In the genomic region with DNA sequence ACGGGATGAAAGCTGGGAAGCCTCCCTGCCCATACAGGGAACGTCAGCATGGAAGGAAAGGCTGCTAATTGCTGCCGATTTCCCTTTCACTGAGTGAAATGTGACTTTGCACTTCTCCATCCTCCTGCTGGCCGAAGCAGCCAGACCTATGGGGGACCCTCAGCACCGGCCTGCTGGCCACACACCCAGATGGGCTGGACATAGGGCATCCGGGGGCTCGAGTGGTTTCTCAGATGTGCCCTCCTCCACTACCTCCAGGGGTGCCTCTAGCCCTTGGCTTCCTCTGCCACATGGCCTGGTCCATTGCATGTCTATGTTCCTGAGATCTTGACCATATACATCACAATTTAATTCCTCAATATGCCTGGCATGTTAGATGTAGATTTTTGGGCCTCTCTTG, we compare ENCODE assay signal across 24 cellular contexts.
DNase-seq lines count a peak whose midpoint lies in the region; ATAC-seq and TF ChIP-seq lines count a peak whose summit lies in the region.
"Had no signal": no experiment of that assay in that cellular context is flagged by ENCODE, and none has a peak within 500 bp of the region (broad histone marks: within the 10 kb centered on the region; RNA-seq: fewer than 3 reads in every experiment).

No MANE protein-coding gene starts in this region.

- in situ Hi-C loops in IMR-90 (cut with MboI; ENCODE audit: low sequenced_read_pairs) = no loop called here

- H2BK20ac ChIP-seq in IMR-90 (ENCODE audit: low read depth, low read length) = no peak overlapping the region

- H4K91ac ChIP-seq in IMR-90 (ENCODE audit: insufficient read depth, low read depth, low read length) (no peak overlapping the region), neuronal stem cell (ENCODE audit: low read depth, low read length, poor library complexity) (no peak overlapping the region)

- no peak for TF ChIP-seq RAD21 in IMR-90 (IDR thresholded peaks at IDR 0.05; ENCODE audit: low read length)

- no TSS peak for BruUV-seq in IMR-90 (replicated peaks; lab: Mats Ljungman, UMichigan)

- H2BK5ac ChIP-seq in IMR-90 (ENCODE audit: low read depth, low read length, poor library complexity, severe bottlenecking) = no peak overlapping the region
- no peak overlapping the region for H2BK5ac ChIP-seq in neuronal stem cell (ENCODE audit: low read length)

- H2AK5ac ChIP-seq in IMR-90 (ENCODE audit: low read depth, low read length) (no peak overlapping the region), neuronal stem cell (ENCODE audit: low read depth, low read length) (no peak overlapping the region)

- POLR2A ChIA-PET in IMR-90 (lab: Charles Lee; ENCODE audit: unreplicated experiment) (no interaction called here), WTC11 (lab: Charles Lee) (no interaction called here)

- H3K23ac ChIP-seq in IMR-90 (ENCODE audit: low read depth, low read length) (no peak overlapping the region), neuronal stem cell (ENCODE audit: low read depth, low read length, poor library complexity) (no peak overlapping the region)

- H3K4me1 Mint-ChIP-seq in WTC11 = peaks cover 22% of the 10 kb centered on the region
- H3K4me1 Mint-ChIP-seq: CD14-positive monocyte; CD4-positive, alpha-beta memory T cell; CD4-positive, CD25-positive, alpha-beta regulatory T cell; CD8-positive, alpha-beta memory T cell had no signal

- TF ChIP-seq CTCF in IMR-90 (conservative IDR thresholded peaks at IDR 0.05; ENCODE audit: low read depth, low read length) = no peak
- no peak for TF ChIP-seq CTCF in WTC11 (IDR thresholded peaks at IDR 0.05)
- no peak for TF ChIP-seq CTCF in GM20000 (IDR thresholded peaks at IDR 0.05; ENCODE audit: extremely low read depth, missing control alignments)

- no peaks in the 10 kb centered on the region for H4K20me1 ChIP-seq in IMR-90 (ENCODE audit: insufficient read depth, low read length)
- H4K20me1 ChIP-seq: BLaER1 had no signal

- H3K27me3 Mint-ChIP-seq in WTC11 (ENCODE audit: low read depth) = peaks cover 13% of the 10 kb centered on the region

- WGBS in IMR-90 (ENCODE audit: extremely low coverage in 2 of 2, insufficient read length in 1 of 2), 2 experiments = 100% methylated on average over 1 of the region's 7 CpGs; no CpG with 5 or more reads in 1 of the 2 experiments
- no CpG with 5 or more reads among the region's 7 CpGs for WGBS in neuronal stem cell (ENCODE audit: extremely low coverage in 2 of 2, insufficient read length in 2 of 2, insufficient replicate concordance in 1 of 2), 2 donors

- no peak overlapping the region for H3K27ac ChIP-seq in IMR-90 (ENCODE audit: insufficient read depth, low read length)
- H3K27ac ChIP-seq in neuronal stem cell (replicated peaks; ENCODE audit: low read length) = no peak overlapping the region
- H3K27ac ChIP-seq: BLaER1 had no signal

- H3K9me3 ChIP-seq in IMR-90 (ENCODE audit: control insufficient read depth, insufficient read depth, low read length) (no peaks in the 10 kb centered on the region), neuronal stem cell (replicated peaks in 1 of 2; ENCODE audit: control insufficient read depth in 2 of 2, insufficient read depth in 1 of 2, low read depth in 1 of 2, low read length in 2 of 2) (no peaks in the 10 kb centered on the region)
- H3K9me3 ChIP-seq: BE2C, BLaER1 had no signal

- H3K56ac ChIP-seq in IMR-90 (ENCODE audit: extremely low read depth, insufficient read depth, low read length) = no peak overlapping the region

- DNase-seq in IMR-90 (no peak), WTC11 (ENCODE audit: low spot score) (no peak), neuronal stem cell (ENCODE audit: low spot score) (no peak), GM20000 (ENCODE audit: low spot score) (no peak), GDM1 (lab: John Stamatoyannopoulos, UW) (no peak), NCI-H1694 treated with DMSO at 0.1 percent for 48 hours (lab: John Stamatoyannopoulos, UW) (no peak)
- no peak for DNase-seq in central memory CD4-positive, alpha-beta T cell
- DNase-seq: 8988T; ACHN; BE2C; C1 segment of cervical spinal cord; CD4-positive, alpha-beta memory T cell; CD4-positive, CD25-positive, alpha-beta regulatory T cell; CD8-positive, alpha-beta memory T cell; COR-L47; DMS 273 treated with DMSO at 0.1 percent for 48 hours; DMS153; DMS53; DMS79; DND-41; EL; GF-D8 had no signal

- no peak overlapping the region for H3K4me3 Mint-ChIP-seq in WTC11
- H3K4me3 Mint-ChIP-seq: CD14-positive monocyte; CD4-positive, alpha-beta memory T cell; CD4-positive, CD25-positive, alpha-beta regulatory T cell; CD8-positive, alpha-beta memory T cell had no signal

- H2BK15ac ChIP-seq in IMR-90 (ENCODE audit: low read depth, low read length) = no peak overlapping the region
- no peak overlapping the region for H2BK15ac ChIP-seq in neuronal stem cell (ENCODE audit: low read length)

- H2AK9ac ChIP-seq in IMR-90 (replicated peaks; ENCODE audit: low read depth, low read length, poor library complexity) = no peak overlapping the region

- H3K36me3 ChIP-seq in IMR-90 (ENCODE audit: control insufficient read depth, insufficient read depth, low read length) (no peaks in the 10 kb centered on the region), neuronal stem cell (replicated peaks in 1 of 2; ENCODE audit: control insufficient read depth in 2 of 2, insufficient read depth in 2 of 2, low read length in 2 of 2) (no peaks in the 10 kb centered on the region)
- H3K36me3 ChIP-seq: BE2C, BLaER1 had no signal

- peaks cover 8% of the 10 kb centered on the region for H3K9me3 Mint-ChIP-seq in WTC11
- H3K9me3 Mint-ChIP-seq: CD4-positive, CD25-positive, alpha-beta regulatory T cell; CD8-positive, alpha-beta memory T cell had no signal

- H2BK120ac ChIP-seq in IMR-90 (ENCODE audit: low read depth, low read length) (no peak overlapping the region), neuronal stem cell (ENCODE audit: low read depth, low read length) (no peak overlapping the region)

- H3K27ac Mint-ChIP-seq in WTC11 = no peak overlapping the region
- H3K27ac Mint-ChIP-seq: CD4-positive, alpha-beta memory T cell; CD4-positive, CD25-positive, alpha-beta regulatory T cell; CD8-positive, alpha-beta memory T cell had no signal

- dilution Hi-C loops in IMR-90 (cut with HindIII; ENCODE audit: low sequenced_read_pairs, unreplicated experiment) = no loop called here

- no peaks in the 10 kb centered on the region for H3K4me1 ChIP-seq in IMR-90 (ENCODE audit: control insufficient read depth, insufficient read depth, low read length)
- peaks cover 4 to 6% of the 10 kb centered on the region in 2 donors for H3K4me1 ChIP-seq in neuronal stem cell (ENCODE audit: control insufficient read depth in 2 of 2, insufficient read depth in 1 of 2, low read depth in 1 of 2, low read length in 2 of 2)
- H3K4me1 ChIP-seq: BLaER1 had no signal

- CTCF ChIA-PET in IMR-90 (lab: Yijun Ruan, JAX) = no interaction called here
- CTCF ChIA-PET in WTC11 (lab: Charles Lee) = no interaction called here

- intact Hi-C loops in IMR-90 (cut with micrococcal nuclease) = no loop called here

- H2AFZ ChIP-seq in IMR-90 (replicated peaks; ENCODE audit: low read length, poor library complexity) = peak overlapping the region; percentile 11
- no peak overlapping the region for H2AFZ ChIP-seq in neuronal stem cell (ENCODE audit: low read length)

- H3K18ac ChIP-seq in IMR-90 (ENCODE audit: low read depth, low read length) (no peak overlapping the region), neuronal stem cell (ENCODE audit: low read length) (peak overlapping the region; percentile 16)

- no peak overlapping the region for H3K4me2 ChIP-seq in IMR-90 (ENCODE audit: low read depth, low read length)
- no peak overlapping the region for H3K4me2 ChIP-seq in neuronal stem cell (ENCODE audit: insufficient read depth, low read length, poor library complexity, severe bottlenecking)
- H3K4me2 ChIP-seq: BLaER1 had no signal

- no peaks in the 10 kb centered on the region for H3K79me1 ChIP-seq in IMR-90 (ENCODE audit: low read depth in 1 of 2, low read length in 2 of 2)
- no peaks in the 10 kb centered on the region for H3K79me1 ChIP-seq in neuronal stem cell (ENCODE audit: low read depth, low read length)

- no peak for TF ChIP-seq POLR2A in IMR-90 (IDR thresholded peaks at IDR 0.05; ENCODE audit: low read depth, low read length)

- H3K9me1 ChIP-seq in IMR-90 (ENCODE audit: insufficient read depth, low read length) = no peaks in the 10 kb centered on the region

- H3K4me3 ChIP-seq in IMR-90 (ENCODE audit: insufficient read depth, low read depth, low read length) (no peak overlapping the region), neuronal stem cell (ENCODE audit: low read length in 2 of 2) (no peak overlapping the region)
- H3K4me3 ChIP-seq: BLaER1 had no signal

- H4K8ac ChIP-seq in IMR-90 (ENCODE audit: low read depth in 2 of 2, low read length in 2 of 2) = no peak overlapping the region
- no peak overlapping the region for H4K8ac ChIP-seq in neuronal stem cell (ENCODE audit: low read depth, low read length)

- no peak overlapping the region for H2BK12ac ChIP-seq in neuronal stem cell (ENCODE audit: low read length)

- ATAC-seq in IMR-90 (ENCODE audit: low read depth) = no peak
- no peak for ATAC-seq in WTC11

- H3K14ac ChIP-seq in IMR-90 (replicated peaks; ENCODE audit: low read depth, low read length) (no peak overlapping the region), neuronal stem cell (ENCODE audit: low read length) (no peak overlapping the region)

- H3K9ac ChIP-seq in IMR-90 (ENCODE audit: low read depth, low read length) (no peak overlapping the region), neuronal stem cell (ENCODE audit: low read depth, low read length, poor library complexity) (no peak overlapping the region)
- H3K9ac ChIP-seq: BLaER1 had no signal

- H3K27me3 ChIP-seq in IMR-90 (ENCODE audit: control insufficient read depth, insufficient read depth, low read length) (peaks cover 43% of the 10 kb centered on the region), neuronal stem cell (ENCODE audit: control insufficient read depth in 3 of 3, insufficient read depth in 3 of 3, low read depth in 1 of 3, low read length in 3 of 3) (peaks cover 0 to 33% (median 0%) of the 10 kb centered on the region in 3 experiments)
- H3K27me3 ChIP-seq: BE2C, BLaER1 had no signal

- no peak overlapping the region for H4K5ac ChIP-seq in IMR-90 (ENCODE audit: low read depth, low read length)

- H3K36me3 Mint-ChIP-seq in WTC11 = no peaks in the 10 kb centered on the region
- H3K36me3 Mint-ChIP-seq: CD14-positive monocyte; CD8-positive, alpha-beta memory T cell had no signal

- H3K4ac ChIP-seq in IMR-90 (ENCODE audit: low read depth, low read length) (no peak overlapping the region), neuronal stem cell (ENCODE audit: low read length) (no peak overlapping the region)

TF ChIP-seq in IMR-90, 13 proteins besides CTCF, POLR2A, EP300 and RAD21 (continues in another document):
- no peak for TF ChIP-seq RFX5 (IDR thresholded peaks at IDR 0.05; ENCODE audit: low read depth, low read length)

TF ChIP-seq in WTC11, 78 proteins besides CTCF, POLR2A, EP300 and RAD21 (continues in another document):
- TF ChIP-seq RELA (CRISPR knock-in tag; IDR thresholded peaks at IDR 0.05; ENCODE audit: borderline replicate concordance) (no peak), SP1 (CRISPR knock-in tag; conservative IDR thresholded peaks at IDR 0.05) (no peak)
